In the genomic region with DNA sequence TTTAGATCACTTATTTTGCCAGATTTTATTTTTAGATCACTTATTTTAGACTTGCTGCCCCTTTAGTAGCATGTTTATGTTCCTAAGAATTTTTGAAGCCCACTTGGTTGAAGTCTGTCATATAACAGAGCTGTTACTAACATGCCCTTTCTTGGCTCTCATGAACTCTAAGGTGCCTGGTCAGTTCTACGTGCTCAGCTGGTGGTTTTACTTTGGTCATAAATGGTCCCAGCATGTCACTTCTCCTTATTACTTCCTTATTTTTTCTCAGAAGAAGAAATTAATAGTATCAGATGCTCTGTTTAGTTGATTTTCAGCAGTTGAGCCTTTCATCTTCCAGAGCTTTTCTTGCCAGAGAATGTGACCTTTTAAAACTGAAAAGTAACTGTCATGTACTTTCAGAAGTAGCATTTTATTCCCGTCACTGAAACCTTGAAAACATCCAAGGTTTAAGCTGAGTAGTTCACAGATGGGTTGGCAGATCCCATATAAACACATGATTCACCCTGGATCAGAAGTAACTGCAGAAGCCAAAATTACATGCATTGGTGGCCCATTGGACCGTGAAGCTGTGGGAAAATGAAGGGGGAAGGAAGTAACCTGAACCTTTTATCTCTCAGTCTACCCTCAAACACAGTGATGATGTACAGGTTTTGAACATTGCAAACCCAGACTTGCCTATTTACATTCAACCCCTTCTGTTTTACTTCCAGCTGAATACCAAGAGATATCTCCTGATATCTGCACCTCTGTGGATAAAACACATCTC, we compare ENCODE assay signal across 9 cellular contexts. TPM values are rescaled to one million over a fixed set of nuclear protein-coding genes. Genes with fewer than 3 reads are reported as not detected.
DNase-seq lines count a peak whose midpoint lies in the region; ATAC-seq, FAIRE-seq and TF ChIP-seq lines count a peak whose summit lies in the region.
"Had no signal": no experiment of that assay in that cellular context is flagged by ENCODE, and none has a peak within 500 bp of the region (broad histone marks: within the 10 kb centered on the region; RNA-seq: fewer than 3 reads in every experiment).

No MANE protein-coding gene starts in this region.

- H3K27me3 ChIP-seq in Karpas-422 (ENCODE audit: low read length) (no peaks in the 10 kb centered on the region), smooth muscle cell (ENCODE audit: low read depth) (no peaks in the 10 kb centered on the region)

- H3K4me3 ChIP-seq in AG09309 (ENCODE audit: control insufficient read depth, low read depth, low read length) (no peak overlapping the region), Karpas-422 (ENCODE audit: low read length) (peak overlapping the region; percentile 42), smooth muscle cell (no peak overlapping the region)

- POLR2A ChIA-PET in naive thymus-derived CD8-positive, alpha-beta T cell (lab: Charles Lee) = no interaction called here
- POLR2A ChIA-PET in activated CD4-positive, alpha-beta memory T cell treated with anti-CD3 and anti-CD28 coated beads, Interleukin-2, amount 10 ng/mL, durations not matched to agents 7 days and 5 days (lab: Charles Lee) = interaction anchor here (1.0 kb wide), 1 partner anchor 33 kb away, joined by 3 read pairs; no protein-coding TSS in a partner anchor

- H4K20me1 ChIP-seq in Karpas-422 (ENCODE audit: insufficient read depth, low read depth, low read length) (no peaks in the 10 kb centered on the region), smooth muscle cell (ENCODE audit: low read depth) (no peaks in the 10 kb centered on the region)

- H3K4me1 ChIP-seq in Karpas-422 (ENCODE audit: low read length) (peaks cover 29% of the 10 kb centered on the region), smooth muscle cell (ENCODE audit: low read depth) (peaks cover 5% of the 10 kb centered on the region)

- DNase-seq in AG09309 (ENCODE audit: low read depth) (peak; percentile 47), GM20000 (ENCODE audit: low spot score) (peak; percentile 26), Karpas-422 (peak; percentile 68), smooth muscle cell (lab: John Stamatoyannopoulos, UW; ENCODE audit: unreplicated experiment) (no peak), T-helper 17 cell (no peak)
- DNase-seq in naive thymus-derived CD8-positive, alpha-beta T cell = no peak
- no peak for DNase-seq in activated CD4-positive, alpha-beta memory T cell treated with anti-CD3 and anti-CD28 coated beads, Interleukin-2, amount 10 ng/mL, durations not matched to agents 7 days and 5 days

- peak overlapping the region; percentile 85 for H3K27ac ChIP-seq in Karpas-422 (ENCODE audit: low read length)
- H3K27ac ChIP-seq in smooth muscle cell (ENCODE audit: low read depth) = peak overlapping the region; percentile 73

- H3K36me3 Mint-ChIP-seq in naive thymus-derived CD8-positive, alpha-beta T cell = peaks cover 11 to 57% (median 53%) of the 10 kb centered on the region in 3 donors
- peaks cover 19% of the 10 kb centered on the region for H3K36me3 Mint-ChIP-seq in activated CD4-positive, alpha-beta memory T cell treated with anti-CD3 and anti-CD28 coated beads, Interleukin-2, amount 10 ng/mL, durations not matched to agents 7 days and 5 days (ENCODE audit: low read depth)
- H3K36me3 Mint-ChIP-seq in T-helper 17 cell (ENCODE audit: low read depth) = peaks cover 3% of the 10 kb centered on the region

- no peak for ATAC-seq in naive thymus-derived CD8-positive, alpha-beta T cell
- ATAC-seq in T-helper 17 cell = no peak

- H2AFZ ChIP-seq in Karpas-422 (ENCODE audit: low read length) (peak overlapping the region; percentile 90), smooth muscle cell (ENCODE audit: low read depth) (no peak overlapping the region)

- H3K4me2 ChIP-seq in Karpas-422 (ENCODE audit: low read depth, low read length, poor library complexity, severe bottlenecking) (peak overlapping the region; percentile 74), smooth muscle cell (peak overlapping the region; percentile 50)

- H3K9ac ChIP-seq in Karpas-422 (ENCODE audit: low read length) = peak overlapping the region; percentile 40
- H3K9ac ChIP-seq in smooth muscle cell (ENCODE audit: low read depth) = no peak overlapping the region

- peaks cover 0 to 9% (median 4%) of the 10 kb centered on the region in 4 donors for H3K4me1 Mint-ChIP-seq in naive thymus-derived CD8-positive, alpha-beta T cell
- H3K4me1 Mint-ChIP-seq in activated CD4-positive, alpha-beta memory T cell treated with anti-CD3 and anti-CD28 coated beads, Interleukin-2, amount 10 ng/mL, durations not matched to agents 7 days and 5 days = no peaks in the 10 kb centered on the region
- no peaks in the 10 kb centered on the region for H3K4me1 Mint-ChIP-seq in T-helper 17 cell
- H3K4me1 Mint-ChIP-seq: activated naive CD4-positive, alpha-beta T cell treated with anti-CD3 and anti-CD28 coated beads, Interleukin-2, amount 50 U/mL, for 24 hours had no signal

- CTCF ChIA-PET in activated CD4-positive, alpha-beta memory T cell treated with anti-CD3 and anti-CD28 coated beads, Interleukin-2, amount 10 ng/mL, durations not matched to agents 7 days and 5 days (lab: Charles Lee) = interaction anchor here (1.4 kb wide), 1 partner anchor 131 kb away, joined by 4 read pairs; no protein-coding TSS in a partner anchor

- TF ChIP-seq CTCF in AG09309 (IDR thresholded peaks at IDR 0.05; ENCODE audit: control insufficient read depth, insufficient read depth, low read depth, low read length, missing control alignments) = no peak
- TF ChIP-seq CTCF in GM20000 (IDR thresholded peaks at IDR 0.05; ENCODE audit: extremely low read depth, missing control alignments) = no peak
- TF ChIP-seq CTCF in smooth muscle cell (IDR thresholded peaks at IDR 0.05; ENCODE audit: borderline replicate concordance, insufficient read depth, poor library complexity, severe bottlenecking) = no peak

- H3K4me3 Mint-ChIP-seq in naive thymus-derived CD8-positive, alpha-beta T cell = no peak overlapping the region
- H3K4me3 Mint-ChIP-seq in activated CD4-positive, alpha-beta memory T cell treated with anti-CD3 and anti-CD28 coated beads, Interleukin-2, amount 10 ng/mL, durations not matched to agents 7 days and 5 days = no peak overlapping the region
- H3K4me3 Mint-ChIP-seq in T-helper 17 cell = no peak overlapping the region
- H3K4me3 Mint-ChIP-seq: activated naive CD4-positive, alpha-beta T cell treated with anti-CD3 and anti-CD28 coated beads, Interleukin-2, amount 50 U/mL, for 24 hours had no signal

- H3K9me3 ChIP-seq in Karpas-422 (ENCODE audit: low read length) (no peaks in the 10 kb centered on the region), smooth muscle cell (replicated peaks; ENCODE audit: low read depth) (no peaks in the 10 kb centered on the region), T-helper 17 cell (ENCODE audit: control insufficient read depth, low read length, poor library complexity, severe bottlenecking) (no peaks in the 10 kb centered on the region)

- H3K36me3 ChIP-seq in Karpas-422 (ENCODE audit: insufficient read depth, low read length) (no peaks in the 10 kb centered on the region), smooth muscle cell (ENCODE audit: low read depth) (peaks cover 11% of the 10 kb centered on the region)

- H3K27ac Mint-ChIP-seq in naive thymus-derived CD8-positive, alpha-beta T cell = no peak overlapping the region
- H3K27ac Mint-ChIP-seq in activated CD4-positive, alpha-beta memory T cell treated with anti-CD3 and anti-CD28 coated beads, Interleukin-2, amount 10 ng/mL, durations not matched to agents 7 days and 5 days = no peak overlapping the region
- no peak overlapping the region for H3K27ac Mint-ChIP-seq in T-helper 17 cell
- H3K27ac Mint-ChIP-seq: activated naive CD4-positive, alpha-beta T cell treated with anti-CD3 and anti-CD28 coated beads, Interleukin-2, amount 50 U/mL, for 24 hours had no signal

- H3F3A ChIP-seq in smooth muscle cell (ENCODE audit: low read depth) = peaks cover 7% of the 10 kb centered on the region

- WGBS in smooth muscle cell (ENCODE audit: low lambda C conversion rate) = 30% methylated on average over 3 of the region's 3 CpGs

- H3K27me3 Mint-ChIP-seq in naive thymus-derived CD8-positive, alpha-beta T cell = no peaks in the 10 kb centered on the region
- no peaks in the 10 kb centered on the region for H3K27me3 Mint-ChIP-seq in activated CD4-positive, alpha-beta memory T cell treated with anti-CD3 and anti-CD28 coated beads, Interleukin-2, amount 10 ng/mL, durations not matched to agents 7 days and 5 days
- no peaks in the 10 kb centered on the region for H3K27me3 Mint-ChIP-seq in T-helper 17 cell
- H3K27me3 Mint-ChIP-seq: activated naive CD4-positive, alpha-beta T cell treated with anti-CD3 and anti-CD28 coated beads, Interleukin-2, amount 50 U/mL, for 24 hours had no signal

- H3K79me2 ChIP-seq in Karpas-422 (ENCODE audit: low read length) = no peaks in the 10 kb centered on the region
- no peaks in the 10 kb centered on the region for H3K79me2 ChIP-seq in smooth muscle cell (ENCODE audit: low read depth)

- no peaks in the 10 kb centered on the region for H3K9me2 ChIP-seq in Karpas-422 (replicated peaks; ENCODE audit: insufficient read depth, low read length)

- FAIRE-seq in endometrium (lab: Jason Lieb, UNC) = peak; percentile 99

- no peaks in the 10 kb centered on the region for H3K9me3 Mint-ChIP-seq in naive thymus-derived CD8-positive, alpha-beta T cell
- no peaks in the 10 kb centered on the region for H3K9me3 Mint-ChIP-seq in activated CD4-positive, alpha-beta memory T cell treated with anti-CD3 and anti-CD28 coated beads, Interleukin-2, amount 10 ng/mL, durations not matched to agents 7 days and 5 days
- H3K9me3 Mint-ChIP-seq: activated naive CD4-positive, alpha-beta T cell treated with anti-CD3 and anti-CD28 coated beads, Interleukin-2, amount 50 U/mL, for 24 hours had no signal

RNA-seq across cellular contexts. Expression of gene HACD4, which starts 50.5 kb away (rescaled TPM):
- 0.83 and 2.9 TPM in 2 replicates for total RNA-seq in Karpas-422 (2014; rRNA removed; shearing (Covaris generic); ENCODE audit: low replicate concordance)
- total RNA-seq in smooth muscle cell = 5.1 and 6.2 TPM in 2 replicates
- polyA plus RNA-seq in smooth muscle cell = 1.8 and 2.6 TPM in 2 replicates
- 10 to 100 TPM; 11.5 to 12.6 TPM for total RNA-seq in naive thymus-derived CD8-positive, alpha-beta T cell
- 1 to 10 TPM; 7.5 to 8.1 (median 7.8) TPM for polyA plus RNA-seq in naive thymus-derived CD8-positive, alpha-beta T cell
- 10 to 100 TPM; 14.8 to 15.6 TPM for total RNA-seq in activated CD4-positive, alpha-beta memory T cell treated with anti-CD3 and anti-CD28 coated beads, Interleukin-2, amount 10 ng/mL, durations not matched to agents 7 days and 5 days
- 1 to 10 TPM; 8.7 to 9.8 TPM for total RNA-seq in T-helper 17 cell

Comparison
In these comparisons a context has a peak if more than half of its experiments do, and no peak if none do; other contexts are left out.
1. DNase-seq: peak in AG09309 (single experiment), GM20000 (single experiment) and Karpas-422 (single experiment); none in smooth muscle cell (single experiment), naive thymus-derived CD8-positive, alpha-beta T cell (0 of 10), activated CD4-positive, alpha-beta memory T cell treated with anti-CD3 and anti-CD28 coated beads, Interleukin-2, amount 10 ng/mL, durations not matched to agents 7 days and 5 days (single experiment) and T-helper 17 cell (0 of 3).